ENCODE assay signal across 21 cellular contexts in the genomic region with DNA sequence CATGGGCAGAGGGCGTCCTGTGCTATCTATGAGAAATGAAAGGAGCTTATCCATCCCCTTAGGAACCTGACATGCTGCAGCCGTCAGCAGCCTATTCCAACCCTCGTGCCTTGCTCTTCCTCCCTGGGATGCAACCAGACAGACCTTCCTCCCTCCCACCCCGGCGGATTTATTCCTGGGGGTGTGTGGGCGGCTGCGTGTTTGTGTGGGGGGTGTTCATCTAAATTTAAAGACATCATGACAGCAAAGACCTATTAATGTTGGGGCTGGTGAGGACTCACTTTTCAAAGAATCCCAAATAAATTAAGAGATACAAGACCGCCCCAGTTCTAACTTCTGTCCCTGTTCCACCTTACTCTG. TPM values are rescaled to one million over a fixed set of nuclear protein-coding genes. Genes with fewer than 3 reads are reported as not detected.
DNase-seq lines count a peak whose midpoint lies in the region; ATAC-seq, FAIRE-seq and TF ChIP-seq lines count a peak whose summit lies in the region.
"Had no signal": no experiment of that assay in that cellular context is flagged by ENCODE, and none has a peak within 500 bp of the region (broad histone marks: within the 10 kb centered on the region; RNA-seq: fewer than 3 reads in every experiment).

No MANE protein-coding gene starts in this region.

- no peak for TF ChIP-seq CTCF in GM12878 (IDR thresholded peaks at IDR 0.05 in 2 of 3, conservative IDR thresholded peaks at IDR 0.05 in 1 of 3; ENCODE audit: control insufficient read depth in 2 of 3, extremely low read depth in 1 of 3, insufficient read depth in 1 of 3, low read depth in 3 of 3, low read length in 3 of 3)
- no peak for TF ChIP-seq CTCF in gastroesophageal sphincter (IDR thresholded peaks at IDR 0.05)
- TF ChIP-seq CTCF in uterus (IDR thresholded peaks at IDR 0.05) = no peak
- no peak for TF ChIP-seq CTCF in GM13976 (IDR thresholded peaks at IDR 0.05; ENCODE audit: borderline replicate concordance, control extremely low read depth, extremely low read depth, insufficient read depth, missing control alignments)

- SMC1A ChIA-PET in GM12878 (lab: Charles Lee; ENCODE audit: uncharacterized antibody, unreplicated experiment) = interaction anchor here (1.5 kb wide), 1 partner anchor 15 kb away, joined by 3 read pairs; no protein-coding TSS in a partner anchor

- no peak overlapping the region for H3K9ac ChIP-seq in GM12878 (ENCODE audit: control insufficient read depth, insufficient read depth, low read length)
- H3K9ac ChIP-seq: BLaER1 treated with 17β-estradiol and CSF1 and Interleukin-3, amounts not matched to agents 10 nM and 100 nM had no signal

- DNase-seq in GM12878 (ENCODE audit: low read depth, low spot score) (no peak), nucleus accumbens (lab: John Stamatoyannopoulos, UW) (peak in 30 of 56 donors; percentile 3 to 80 (median 14)), uterus (peak; percentile 37 to 49), GM13976 (ENCODE audit: low spot score) (no peak), ureter (ENCODE audit: low spot score) (no peak)
- DNase-seq: 8988T; Calu3; CD8-positive, alpha-beta T cell; DMS79 treated with DMSO at 0.1 percent for 48 hours; H7; HFFc6 had no signal

- FAIRE-seq in GM12878 (lab: Jason Lieb, UNC) = no peak
- FAIRE-seq: GM12891, GM18507, HepG2 had no signal

- no peaks in the 10 kb centered on the region; the same call in 2 of the 3 replicates for H3K9me3 ChIP-seq in GM12878 (replicated peaks; ENCODE audit: control insufficient read depth, insufficient read depth, low read length)
- no peaks in the 10 kb centered on the region for H3K9me3 ChIP-seq in gastroesophageal sphincter
- no peaks in the 10 kb centered on the region for H3K9me3 ChIP-seq in uterus
- H3K9me3 ChIP-seq: BLaER1 treated with 17β-estradiol and CSF1 and Interleukin-3, amounts not matched to agents 10 nM and 100 nM had no signal

- H3K4me1 ChIP-seq in GM12878 (ENCODE audit: control insufficient read depth, insufficient read depth, low read length) (peaks cover 7% of the 10 kb centered on the region), gastroesophageal sphincter (peaks cover 0 to 50% (median 0%) of the 10 kb centered on the region in 3 donors), uterus (peaks cover 0 to 7% of the 10 kb centered on the region in 2 donors)
- H3K4me1 ChIP-seq: BLaER1 treated with 17β-estradiol and CSF1 and Interleukin-3, amounts not matched to agents 10 nM and 100 nM had no signal

- ATAC-seq in GM12878 (no peak), gastroesophageal sphincter (no peak), GM21576 (IDR thresholded peaks at IDR 0.05; ENCODE audit: unreplicated experiment) (no peak)
- ATAC-seq: CD8-positive, alpha-beta T cell; GM23338; HCT116; HepG2 had no signal

- H2AFZ ChIP-seq in GM12878 (ENCODE audit: control insufficient read depth, low read depth, low read length) = no peak overlapping the region
- H2AFZ ChIP-seq: GM23338 had no signal

- H3K27me3 ChIP-seq in GM12878 (replicated peaks in 1 of 2; ENCODE audit: control insufficient read depth in 2 of 2, insufficient read depth in 2 of 2, low read length in 1 of 2) (no peaks in the 10 kb centered on the region), gastroesophageal sphincter (no peaks in the 10 kb centered on the region), uterus (no peaks in the 10 kb centered on the region)
- H3K27me3 ChIP-seq: BLaER1 treated with 17β-estradiol and CSF1 and Interleukin-3, amounts not matched to agents 10 nM and 100 nM had no signal

- in situ Hi-C loops in GM12878 (cut with MboI) = no loop called here
- in situ Hi-C loops in GM13976 (cut with MboI; ENCODE audit: low sequenced_read_pairs, unreplicated experiment) = no loop called here

- H3K27ac ChIP-seq in GM12878 (ENCODE audit: control insufficient read depth, insufficient read depth) (no peak overlapping the region), gastroesophageal sphincter (peak overlapping the region in 3 of 4 donors; percentile 15 to 42 (median 16)), uterus (peak overlapping the region in 1 of 2 donors; percentile 34)
- H3K27ac ChIP-seq: BLaER1 treated with 17β-estradiol and CSF1 and Interleukin-3, amounts not matched to agents 10 nM and 100 nM had no signal

- intact Hi-C loops in GM12878 (cut with micrococcal nuclease; ENCODE audit: unreplicated experiment) (no loop called here), uterus (cut with DNase I; ENCODE audit: low total_unique reads) (no loop called here)

- no TSS peak for BruUV-seq in GM12878 (replicated peaks; lab: Mats Ljungman, UMichigan)

- CTCF ChIA-PET in GM12878 (lab: Yijun Ruan, JAX) = interaction anchor here (1.2 to 4.0 kb wide), 3 partner anchors 11 to 79 kb away, joined by 4 to 18 read pairs (median 4); no protein-coding TSS in a partner anchor

- POLR2A ChIA-PET in GM12878 (lab: Charles Lee) = no interaction called here

- H4K20me1 ChIP-seq in GM12878 (ENCODE audit: control insufficient read depth, insufficient read depth) = no peaks in the 10 kb centered on the region

- H3K4me3 ChIP-seq in GM12878 (no peak overlapping the region), gastroesophageal sphincter (no peak overlapping the region), uterus (no peak overlapping the region)
- H3K4me3 ChIP-seq: BLaER1 treated with 17β-estradiol and CSF1 and Interleukin-3, amounts not matched to agents 10 nM and 100 nM; GM23338 had no signal

- RAD21 ChIA-PET in GM12878 (lab: Charles Lee; ENCODE audit: unreplicated experiment) = interaction anchor here (0.7 kb wide), 1 partner anchor 11 kb away, joined by 3 read pairs; no protein-coding TSS in a partner anchor

- no peak for TF ChIP-seq POLR2A in GM12878 (IDR thresholded peaks at IDR 0.05; ENCODE audit: low read depth, low read length)
- TF ChIP-seq POLR2A in gastroesophageal sphincter (IDR thresholded peaks at IDR 0.05) = no peak
- TF ChIP-seq POLR2A in uterus (IDR thresholded peaks at IDR 0.05) = no peak

- WGBS in GM12878 (ENCODE audit: insufficient coverage, insufficient replicate concordance, low lambda C conversion rate, missing lambda C conversion rate) = 40% methylated on average over 8 of the region's 8 CpGs
- WGBS in gastroesophageal sphincter (ENCODE audit: low coverage in 1 of 2), 2 donors = 0% methylated on average over 1 of the region's 8 CpGs; no CpG with 5 or more reads in 1 of the 2 donors

- TF ChIP-seq EP300 in GM12878 (IDR thresholded peaks at IDR 0.05; ENCODE audit: borderline replicate concordance in 1 of 2, control insufficient read depth in 1 of 2, low read depth in 2 of 2, low read length in 2 of 2) (no peak), gastroesophageal sphincter (IDR thresholded peaks at IDR 0.05) (no peak)

- H3K79me2 ChIP-seq in GM12878 (ENCODE audit: control insufficient read depth, insufficient read depth, low read length) = no peaks in the 10 kb centered on the region

- TF ChIP-seq RAD21 in GM12878 (IDR thresholded peaks at IDR 0.05; ENCODE audit: insufficient read depth, low read depth, low read length) = no peak

- no peak overlapping the region for H3K4me2 ChIP-seq in GM12878 (ENCODE audit: control insufficient read depth, insufficient read depth)
- H3K4me2 ChIP-seq: BLaER1 treated with 17β-estradiol and CSF1 and Interleukin-3, amounts not matched to agents 10 nM and 100 nM; GM23338 had no signal

- H3K36me3 ChIP-seq in GM12878 (ENCODE audit: control insufficient read depth in 2 of 2, insufficient read depth in 2 of 2, low read length in 1 of 2) (no peaks in the 10 kb centered on the region), gastroesophageal sphincter (peaks cover 0 to 5% of the 10 kb centered on the region in 2 donors), uterus (no peaks in the 10 kb centered on the region)
- H3K36me3 ChIP-seq: BLaER1 treated with 17β-estradiol and CSF1 and Interleukin-3, amounts not matched to agents 10 nM and 100 nM had no signal

TF ChIP-seq in GM12878, 131 proteins besides CTCF, POLR2A, EP300 and RAD21:
- no peak for TF ChIP-seq ZNF274 (IDR thresholded peaks at IDR 0.05; ENCODE audit: insufficient read depth, insufficient read length)
- TF ChIP-seq YY1 (IDR thresholded peaks at IDR 0.05; ENCODE audit: low read depth, low read length) = no peak
- 0 out of 2 replicates have a peak, but pooled peaks have one; percentile 0 for TF ChIP-seq SPI1 (IDR thresholded peaks at IDR 0.05; ENCODE audit: borderline replicate concordance, insufficient read depth, low read depth, low read length)

RNA-seq across cellular contexts. Expression of gene WSCD2, which starts 52.0 kb away (rescaled TPM):
- not detected in 2 replicates for total RNA-seq in GM12878 (2013; cell fraction: nucleolus; rRNA removed)
- total RNA-seq in GM12878 (2014; rRNA removed) (not detected in 2 replicates), GM12878 (2014; rRNA removed; fragmentation: Illumina TruSeq; extraction: Trizol) (not detected in 2 replicates), GM12878 (2021) (not detected in 2 replicates), gastroesophageal sphincter (10 to 100 TPM in 3 of 4 donors, 1 to 10 TPM in 1; 5.0 to 86.1 (median 31.6) TPM), uterus (10 to 100 TPM in 2 of 4 donors, 1 to 10 TPM in 2; 3.3 to 65.3 (median 17.2) TPM), ureter (43.7 TPM)
- polyA plus RNA-seq in GM12878 (2011; ENCODE audit: low read depth) = not detected
- polyA plus RNA-seq in GM12878 (2011; rRNA removed) (not detected in 2 replicates), GM12878 (2014; fragmentation: Illumina TruSeq; extraction: Trizol) (not detected in 2 replicates), GM12878 (2014; fragmentation: Nextera tagmentation; extraction: Ambion mirVana) (not detected), GM12878 (2014; rRNA removed) (0.41 TPM in 1 of 2 replicates, not detected in the other), GM12878 (2016; fragmentation: Nextera tagmentation; extraction: Ambion mirVana) (not detected)
- polyA plus RNA-seq in GM12878 (2011; cell fraction: cytosol; rRNA removed) = not detected in 2 replicates
- polyA plus RNA-seq in GM12878 (2011; cell fraction: nucleus; rRNA removed) = not detected in 2 replicates
- polyA plus RNA-seq in GM12878 (2012) = not detected in 2 replicates
- not detected in 2 replicates for polyA minus RNA-seq in GM12878 (2011; rRNA and poly(A)+ RNA removed)
- polyA minus RNA-seq in GM12878 (2011; cell fraction: cytosol; rRNA and poly(A)+ RNA removed) = not detected in 2 replicates
- not detected in 2 replicates for polyA minus RNA-seq in GM12878 (2011; cell fraction: nucleus; rRNA and poly(A)+ RNA removed)
- total RNA-seq: A673; Calu3; CD8-positive, alpha-beta T cell; HepG2; HFFc6 had no signal
- polyA plus RNA-seq: AG04450, HepG2 had no signal

Comparison
In these comparisons a context has a peak if more than half of its experiments do, and no peak if none do; other contexts are left out.
1. DNase-seq: peak in nucleus accumbens (30 of 56) and uterus (2 of 2); none in GM12878 (single experiment), GM13976 (single experiment) and ureter (single experiment).
2. RNA of gene WSCD2, which starts 52.0 kb away (total RNA-seq): 43.7 TPM in ureter (single experiment), 5.0 to 86.1 TPM in gastroesophageal sphincter and 3.3 to 65.3 TPM in uterus; not detected in GM12878; every median in the first group is over 4 times any median in the second.